In genomic region chr6:13296536-13296997, GRCh38 we compare ENCODE assay signal across 15 cellular contexts. TPM values are rescaled to one million over a fixed set of nuclear protein-coding genes. Genes with fewer than 3 reads are reported as not detected.
DNase-seq lines count a peak whose midpoint lies in the region; ATAC-seq and TF ChIP-seq lines count a peak whose summit lies in the region.
"Had no signal": no experiment of that assay in that cellular context is flagged by ENCODE, and none has a peak within 500 bp of the region (broad histone marks: within the 10 kb centered on the region; RNA-seq: fewer than 3 reads in every experiment).

No MANE protein-coding gene starts in this region.

- H3K9me3 Mint-ChIP-seq in endodermal cell = no peaks in the 10 kb centered on the region
- H3K9me3 Mint-ChIP-seq: H9 had no signal

- H3K27ac Mint-ChIP-seq in endodermal cell = no peak overlapping the region

- H3K9ac ChIP-seq in endodermal cell (ENCODE audit: extremely low read depth, low read length, poor library complexity, severe bottlenecking) = no peak overlapping the region

- WGBS in endodermal cell (ENCODE audit: insufficient coverage in 1 of 2, insufficient read length in 1 of 2), 2 experiments = 93 to 97% methylated on average over 8 to 9 of the region's 9 CpGs

- H3K4me3 Mint-ChIP-seq in endodermal cell = no peak overlapping the region
- H3K4me3 Mint-ChIP-seq: H9 had no signal

- intact Hi-C loops in cardiac septum (cut with DNase I) (no loop called here), Right ventricle myocardium superior (cut with DNase I) (no loop called here)

- no peaks in the 10 kb centered on the region for H3K4me1 ChIP-seq in endodermal cell (ENCODE audit: control insufficient read depth, insufficient read depth, low read length)

- no peak for ATAC-seq in Right ventricle myocardium superior (ENCODE audit: poor library complexity)
- peak; percentile 48 for ATAC-seq in HG03571 (IDR thresholded peaks at IDR 0.05; ENCODE audit: unreplicated experiment)
- ATAC-seq in GM18517 (IDR thresholded peaks at IDR 0.05; ENCODE audit: unreplicated experiment) = no peak
- ATAC-seq: stimulated activated naive CD8-positive, alpha-beta T cell treated with anti-CD3 and anti-CD28 coated beads, Interleukin-15, Interleukin-2, amounts not matched to agents 100 U/mL and 50 U/mL, for 24 hours had no signal

- peaks cover 70% of the 10 kb centered on the region for H3K36me3 Mint-ChIP-seq in endodermal cell (ENCODE audit: low read depth)

- no peaks in the 10 kb centered on the region for H3K9me3 ChIP-seq in endodermal cell (ENCODE audit: control insufficient read depth, low read length)

- peak; percentile 34 for TF ChIP-seq CTCF in endodermal cell (conservative IDR thresholded peaks at IDR 0.05)

- DNase-seq in cardiac septum (ENCODE audit: low spot score) (peak; percentile 22), Right ventricle myocardium superior (no peak), endodermal cell (peak; percentile 55), NCI-H2196 treated with DMSO at 0.1 percent for 48 hours (lab: John Stamatoyannopoulos, UW; ENCODE audit: unreplicated experiment) (no peak), cerebellar nuclear complex (lab: John Stamatoyannopoulos, UW) (no peak)
- DNase-seq in stimulated activated CD4-positive, alpha-beta T cell treated with anti-CD3 and anti-CD28 coated beads, Interleukin-1b, Interleukin-23, amount 100 ng/mL, for 48 hours = no peak
- DNase-seq: activated gamma-delta T cell treated with Interleukin-2 at 50 U/mL for 16 hours; COR-L47; effector memory CD4-positive, alpha-beta T cell; GF-D8; H9; stimulated activated naive CD8-positive, alpha-beta T cell treated with anti-CD3 and anti-CD28 coated beads, Interleukin-15, Interleukin-2, amounts not matched to agents 100 U/mL and 50 U/mL, for 24 hours had no signal

- no peaks in the 10 kb centered on the region for H3K27me3 Mint-ChIP-seq in endodermal cell (ENCODE audit: insufficient read depth)

- H3K27me3 ChIP-seq in endodermal cell (ENCODE audit: control insufficient read depth, insufficient read depth, low read length, poor library complexity, severe bottlenecking) = no peaks in the 10 kb centered on the region

- H3K4me1 Mint-ChIP-seq in endodermal cell = no peaks in the 10 kb centered on the region

- H3K27ac ChIP-seq in endodermal cell (ENCODE audit: low read depth, low read length) = no peak overlapping the region
- H3K27ac ChIP-seq: VCaP had no signal

- H3K4me3 ChIP-seq in endodermal cell (ENCODE audit: low read length) = no peak overlapping the region

- H3K36me3 ChIP-seq in endodermal cell (ENCODE audit: control insufficient read depth, insufficient read depth, low read length) = peaks cover 77% of the 10 kb centered on the region

RNA-seq across cellular contexts. Expression of gene TBC1D7, which starts 31.8 kb away (rescaled TPM):
- total RNA-seq in cardiac septum = 30.5 TPM
- 36.0 TPM for total RNA-seq in Right ventricle myocardium superior
- total RNA-seq in endodermal cell = 10 to 100 TPM; 37.7 to 59.0 TPM
- 46.2 TPM for polyA plus RNA-seq in endodermal cell (2013, experiment 1 of 2)
- 46.3 TPM for polyA plus RNA-seq in endodermal cell (2013, experiment 2 of 2)

Comparison
In these comparisons a context has a peak if more than half of its experiments do, and no peak if none do; other contexts are left out.
1. DNase-seq: peak in cardiac septum (single experiment) and endodermal cell (single experiment); none in Right ventricle myocardium superior (single experiment), NCI-H2196 treated with DMSO at 0.1 percent for 48 hours (single experiment), cerebellar nuclear complex (0 of 2) and stimulated activated CD4-positive, alpha-beta T cell treated with anti-CD3 and anti-CD28 coated beads, Interleukin-1b, Interleukin-23, amount 100 ng/mL, for 48 hours (single experiment).